8 cellular contexts compared by ENCODE assay signal in genomic region chr1:31238986-31239613, GRCh38. TPM values are rescaled to one million over a fixed set of nuclear protein-coding genes. Genes with fewer than 3 reads are reported as not detected.
DNase-seq lines count a peak whose midpoint lies in the region; ATAC-seq and TF ChIP-seq lines count a peak whose summit lies in the region.

No MANE protein-coding gene starts in this region.

- no peaks in the 10 kb centered on the region for H3K36me3 ChIP-seq in skeletal muscle tissue (ENCODE audit: control insufficient read depth in 3 of 3, insufficient read depth in 3 of 3, low read length in 3 of 3)

- peak overlapping the region in 2 of 3 donors; percentile 56 to 60 for H3K9ac ChIP-seq in skeletal muscle tissue (ENCODE audit: low read depth in 1 of 3, low read length in 3 of 3)

- peaks cover 4 to 31% (median 10%) of the 10 kb centered on the region in 3 donors for H3K4me1 ChIP-seq in skeletal muscle tissue (ENCODE audit: control insufficient read depth in 3 of 3, insufficient read depth in 3 of 3, low read length in 3 of 3)

- no peak for TF ChIP-seq CTCF in WI38 (IDR thresholded peaks at IDR 0.05; ENCODE audit: low read depth, low read length)

- intact Hi-C loops in left ventricle myocardium superior (cut with micrococcal nuclease), result no loop called here

- no peaks in the 10 kb centered on the region for H3K9me3 ChIP-seq in skeletal muscle tissue (ENCODE audit: control insufficient read depth in 3 of 3, low read length in 3 of 3)

- H3K9me3 Mint-ChIP-seq in activated naive CD4-positive, alpha-beta T cell treated with anti-CD3 and anti-CD28 coated beads, Interleukin-2, amount 50 U/mL, for 24 hours, result no peaks in the 10 kb centered on the region

- H3K27ac ChIP-seq in skeletal muscle tissue (ENCODE audit: low read depth, low read length), result no peak overlapping the region

- no peak overlapping the region for H3K27ac Mint-ChIP-seq in activated naive CD4-positive, alpha-beta T cell treated with anti-CD3 and anti-CD28 coated beads, Interleukin-2, amount 50 U/mL, for 24 hours

- ATAC-seq in left ventricle myocardium superior (peak; percentile 45), GM18520 (IDR thresholded peaks at IDR 0.05; ENCODE audit: unreplicated experiment) (no peak), HG03442 (IDR thresholded peaks at IDR 0.05; ENCODE audit: unreplicated experiment) (no peak)

- no peak for DNase-seq in activated naive CD4-positive, alpha-beta T cell treated with anti-CD3 and anti-CD28 coated beads, Interleukin-2, amount 50 U/mL, for 16 hours
- DNase-seq in left ventricle myocardium superior, result no peak
- no peak for DNase-seq in NCI-H2029 treated with DMSO at 0.1 percent for 48 hours (lab: John Stamatoyannopoulos, UW)

- H3K4me3 ChIP-seq in WI38 (ENCODE audit: low read depth, low read length), result 0 out of 2 replicates have a peak overlapping the region, but pooled peaks have one; percentile 10
- H3K4me3 ChIP-seq in skeletal muscle tissue (ENCODE audit: low read length in 3 of 3), result peak overlapping the region; percentile 51 to 69 (median 63)

- peaks cover 17% of the 10 kb centered on the region for H3K4me1 Mint-ChIP-seq in activated naive CD4-positive, alpha-beta T cell treated with anti-CD3 and anti-CD28 coated beads, Interleukin-2, amount 50 U/mL, for 24 hours

- peaks cover 12 to 25% (median 16%) of the 10 kb centered on the region in 3 donors for H3K27me3 ChIP-seq in skeletal muscle tissue (ENCODE audit: control insufficient read depth in 3 of 3, insufficient read depth in 3 of 3, low read length in 3 of 3)

- peak overlapping the region; percentile 50 for H3K4me3 Mint-ChIP-seq in activated naive CD4-positive, alpha-beta T cell treated with anti-CD3 and anti-CD28 coated beads, Interleukin-2, amount 50 U/mL, for 24 hours

- peaks cover 33% of the 10 kb centered on the region for H3K27me3 Mint-ChIP-seq in activated naive CD4-positive, alpha-beta T cell treated with anti-CD3 and anti-CD28 coated beads, Interleukin-2, amount 50 U/mL, for 24 hours

- no peaks in the 10 kb centered on the region for H3K36me3 Mint-ChIP-seq in activated naive CD4-positive, alpha-beta T cell treated with anti-CD3 and anti-CD28 coated beads, Interleukin-2, amount 50 U/mL, for 24 hours

RNA-seq across cellular contexts. Expression of gene NKAIN1, which starts 0.6 kb away (rescaled TPM):
- total RNA-seq in left ventricle myocardium superior, result not detected
- total RNA-seq in skeletal muscle tissue, result not detected

RNA-seq across cellular contexts. Expression of gene SNRNP40, which starts 57.5 kb away (rescaled TPM):
- total RNA-seq in left ventricle myocardium superior (19.2 TPM), skeletal muscle tissue (84.5 TPM)

RNA-seq across cellular contexts. Expression of gene ZCCHC17, which starts 57.7 kb away (rescaled TPM):
- total RNA-seq in left ventricle myocardium superior, result 11.1 TPM
- 19.8 TPM for total RNA-seq in skeletal muscle tissue
